ENCODE assay signal across 35 cellular contexts in the genomic region with DNA sequence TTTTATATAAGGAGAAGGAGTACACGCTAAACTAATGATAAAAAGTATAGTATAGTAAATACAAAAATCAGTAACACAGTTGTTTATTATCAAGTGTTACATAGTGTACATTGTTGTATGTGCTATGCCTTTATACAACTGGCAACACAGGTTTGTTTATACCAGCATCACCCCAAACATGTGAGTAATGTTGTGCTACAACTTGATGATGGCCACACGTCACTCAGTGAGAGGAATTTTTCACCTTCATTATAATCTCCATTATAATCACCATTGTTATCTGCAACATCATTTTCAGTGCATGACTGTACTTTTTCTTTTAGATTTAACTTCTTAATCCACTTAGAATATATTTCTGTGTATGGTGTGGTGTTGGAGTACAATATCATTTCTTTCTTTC.
"Had no signal": no experiment of that assay in that cellular context is flagged by ENCODE, and none has a peak within 500 bp of the region (broad histone marks: within the 10 kb centered on the region; RNA-seq: fewer than 3 reads in every experiment).

No MANE protein-coding gene starts in this region.

- H3K36me3 ChIP-seq: MG63 had no signal

- H3K9me3 ChIP-seq: MG63 had no signal

- H3K4me2 ChIP-seq: KMS-11 had no signal

- H3K27ac ChIP-seq: KMS-11 had no signal

- H3K27me3 ChIP-seq: MG63 had no signal

- DNase-seq: Karpas-422, Kasumi-1, MG63, MM.1S, MV-4-11, NCI-H1048, NCI-H1092, NCI-H1092 treated with DMSO at 0.1 percent for 48 hours, NCI-H1105, NCI-H1105 treated with DMSO at 0.1 percent for 48 hours, NCI-H1417, NCI-H1417 treated with DMSO at 0.1 percent for 48 hours, NCI-H1436, NCI-H1436 treated with DMSO at 0.1 percent for 48 hours, NCI-H146, NCI-H1694, NCI-H1694 treated with DMSO at 0.1 percent for 48 hours, NCI-H187, NCI-H187 treated with DMSO at 0.1 percent for 48 hours, NCI-H1930, NCI-H2029, NCI-H2029 treated with DMSO at 0.1 percent for 48 hours, NCI-H2081, NCI-H2081 treated with DMSO at 0.1 percent for 48 hours, NCI-H2107, NCI-H2171, NCI-H2171 treated with DMSO at 0.1 percent for 48 hours, NCI-H2227 treated with DMSO at 0.1 percent for 48 hours, NCI-H226, NCI-H446, NCI-H446 treated with DMSO at 0.1 percent for 48 hours, NCI-H510A, NCI-H510A treated with DMSO at 0.1 percent for 48 hours, NCI-H524 had no signal

- H3K9ac ChIP-seq: KMS-11 had no signal

- H3K4me3 ChIP-seq: MG63 had no signal
